Comparison of ENCODE assay signal across 1 cellular context in the genomic region with DNA sequence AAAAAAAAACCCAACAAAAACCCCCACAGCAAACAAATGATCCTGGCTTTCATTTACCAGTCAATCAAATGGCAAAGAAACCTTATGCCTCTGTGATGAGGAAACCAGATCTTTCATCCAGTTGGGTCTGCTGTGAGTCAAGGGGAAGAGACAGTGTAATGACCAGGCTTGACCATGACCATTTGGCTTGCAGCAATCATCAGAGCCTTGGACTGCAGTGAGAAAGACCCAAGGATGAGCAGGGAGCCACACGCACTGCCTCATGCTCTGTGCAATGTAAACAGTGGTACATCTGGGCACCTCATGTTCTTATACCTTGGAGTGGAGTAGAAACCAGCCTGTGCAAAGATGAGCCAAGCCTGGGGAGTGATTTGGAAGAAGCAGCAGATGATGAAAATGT.
TF ChIP-seq lines count a peak whose summit lies in the region.

No MANE protein-coding gene starts in this region.

TF ChIP-seq in SK-N-SH, 30 proteins besides CTCF, POLR2A, EP300 and RAD21 (continued from another document):
- TF ChIP-seq EZH2phosphoT487 (IDR thresholded peaks at IDR 0.05; ENCODE audit: borderline replicate concordance, low read depth) (no peak), TCF12 (IDR thresholded peaks at IDR 0.05) (no peak), SMC3 (IDR thresholded peaks at IDR 0.05; ENCODE audit: low read depth, low read length) (no peak), CHD2 (IDR thresholded peaks at IDR 0.05; ENCODE audit: low read length, partially characterized antibody) (no peak), JUND (IDR thresholded peaks at IDR 0.05) (no peak)
